In genomic region chr15:92005154-92005553, GRCh38 we compare ENCODE assay signal across 23 cellular contexts.
DNase-seq lines count a peak whose midpoint lies in the region; ATAC-seq, FAIRE-seq and TF ChIP-seq lines count a peak whose summit lies in the region.
"Had no signal": no experiment of that assay in that cellular context is flagged by ENCODE, and none has a peak within 500 bp of the region (broad histone marks: within the 10 kb centered on the region; RNA-seq: fewer than 3 reads in every experiment).

No MANE protein-coding gene starts in this region.

- no peak for TF ChIP-seq CTCF in upper lobe of left lung (IDR thresholded peaks at IDR 0.05)

- H3K27ac ChIP-seq in mesendoderm (ENCODE audit: low read depth, low read length): no peak overlapping the region
- no peak overlapping the region for H3K27ac ChIP-seq in upper lobe of left lung
- H3K27ac ChIP-seq: A549, brain microvascular endothelial cell, lower lobe of right lung, SJSA1, stomach, uterus had no signal

- H2BK15ac ChIP-seq in mesendoderm (replicated peaks; ENCODE audit: low read depth): no peak overlapping the region

- TF ChIP-seq EP300 in upper lobe of left lung (IDR thresholded peaks at IDR 0.05): no peak

- no peaks in the 10 kb centered on the region for H3K79me2 ChIP-seq in mesendoderm (ENCODE audit: control insufficient read depth, insufficient read depth, low read length)

- H2BK5ac ChIP-seq in mesendoderm (ENCODE audit: low read length): no peak overlapping the region

- H2BK120ac ChIP-seq in mesendoderm (ENCODE audit: low read depth, low read length): no peak overlapping the region

- no peak for FAIRE-seq in RCC 7860 (lab: Jason Lieb, UNC)
- FAIRE-seq: A549 had no signal

- H3K4me3 ChIP-seq in mesendoderm (ENCODE audit: low read length): no peak overlapping the region
- no peak overlapping the region for H3K4me3 ChIP-seq in upper lobe of left lung
- H3K4me3 ChIP-seq: A549, dorsolateral prefrontal cortex, HAP-1, lower lobe of right lung, SJSA1, stomach, uterus had no signal

- H3K27me3 ChIP-seq in mesendoderm (ENCODE audit: insufficient read depth, low read length, poor library complexity) (no peaks in the 10 kb centered on the region), upper lobe of left lung (no peaks in the 10 kb centered on the region)
- H3K27me3 ChIP-seq: brain microvascular endothelial cell, dorsolateral prefrontal cortex, SJSA1, stomach, uterus had no signal

- WGBS in mesendoderm (ENCODE audit: extremely low coverage, insufficient coverage, low lambda C conversion rate): no CpG with 5 or more reads among the region's 6 CpGs
- WGBS in upper lobe of left lung, 2 donors: 92 to 100% methylated on average over 2 to 6 of the region's 6 CpGs

- H3K18ac ChIP-seq in mesendoderm (ENCODE audit: low read length): no peak overlapping the region

- H4K8ac ChIP-seq in mesendoderm (ENCODE audit: low read depth, low read length): no peak overlapping the region

- H3K4me2 ChIP-seq in mesendoderm (ENCODE audit: low read length): no peak overlapping the region
- H3K4me2 ChIP-seq: A549 had no signal

- no peaks in the 10 kb centered on the region for H3K9me3 ChIP-seq in upper lobe of left lung
- H3K9me3 ChIP-seq: A549, HAP-1, lower lobe of right lung, SJSA1, stomach, uterus had no signal

- no peak overlapping the region for H4K5ac ChIP-seq in mesendoderm (ENCODE audit: low read length)

- no peak overlapping the region for H3K4ac ChIP-seq in mesendoderm (ENCODE audit: low read depth, low read length)

- H3K79me1 ChIP-seq in mesendoderm (ENCODE audit: low read length): no peaks in the 10 kb centered on the region

- no peak for TF ChIP-seq POLR2A in upper lobe of left lung (IDR thresholded peaks at IDR 0.05)

- no peak overlapping the region for H3K9ac ChIP-seq in mesendoderm (ENCODE audit: low read length)

- H3K56ac ChIP-seq in mesendoderm (ENCODE audit: low read length): no peak overlapping the region

- DNase-seq in NCI-H2029 (lab: John Stamatoyannopoulos, UW): peak; percentile 32
- no peak for DNase-seq in NCI-H2029 treated with DMSO at 0.1 percent for 48 hours (lab: John Stamatoyannopoulos, UW)
- DNase-seq in NCI-H128 (lab: John Stamatoyannopoulos, UW; ENCODE audit: unreplicated experiment): peak; percentile 32
- peak; percentile 55 for DNase-seq in NCI-H774 (lab: John Stamatoyannopoulos, UW)
- peak; percentile 25 for DNase-seq in mesendoderm
- no peak for DNase-seq in NCI-H1436 (lab: John Stamatoyannopoulos, UW)
- no peak for DNase-seq in upper lobe of left lung
- no peak for DNase-seq in RCC 7860 (ENCODE audit: low spot score)
- DNase-seq: activated CD4-positive, alpha-beta T cell treated with anti-CD3 and anti-CD28 coated beads, Interleukin-2, amount 50 U/mL, for 4 hours; activated T-cell treated with anti-CD3 and anti-CD28 coated beads, Interleukin-2, amount 50 U/mL, for 24 hours; brain microvascular endothelial cell; CD4-positive, alpha-beta T cell; dorsolateral prefrontal cortex; lower lobe of right lung; naive B cell; NCI-H226; stomach; uterus had no signal

- no peaks in the 10 kb centered on the region for H3K36me3 ChIP-seq in mesendoderm (ENCODE audit: control insufficient read depth, insufficient read depth, low read length)
- no peaks in the 10 kb centered on the region for H3K36me3 ChIP-seq in upper lobe of left lung
- H3K36me3 ChIP-seq: brain microvascular endothelial cell, HAP-1, lower lobe of right lung, SJSA1, stomach, uterus had no signal

- ATAC-seq in upper lobe of left lung (ENCODE audit: low FRiP score in 2 of 2): no peak
- ATAC-seq: A549; activated naive CD4-positive, alpha-beta T cell treated with anti-CD3 and anti-CD28 coated beads, Interleukin-2, amount 50 U/mL, for 72 hours; esophagus mucosa; lower lobe of right lung had no signal

- H2AK5ac ChIP-seq in mesendoderm (ENCODE audit: low read length): no peak overlapping the region

- H3K4me1 ChIP-seq in mesendoderm (ENCODE audit: control insufficient read depth, low read depth, low read length): peaks cover 2% of the 10 kb centered on the region
- peaks cover 0 to 14% (median 6%) of the 10 kb centered on the region in 4 donors for H3K4me1 ChIP-seq in upper lobe of left lung
- H3K4me1 ChIP-seq: A549, HAP-1, lower lobe of right lung, SJSA1, stomach, uterus had no signal

- no peak overlapping the region for H3K23ac ChIP-seq in mesendoderm (ENCODE audit: low read length)

Comparison
In these comparisons a context has a peak if more than half of its experiments do, and no peak if none do; other contexts are left out.
1. DNase-seq: peak in NCI-H2029 (single experiment), NCI-H128 (single experiment), NCI-H774 (single experiment) and mesendoderm (single experiment); none in NCI-H2029 treated with DMSO at 0.1 percent for 48 hours (single experiment), NCI-H1436 (single experiment), upper lobe of left lung (0 of 2) and RCC 7860 (single experiment).